ENCODE assay signal across 14 cellular contexts in the genomic region with DNA sequence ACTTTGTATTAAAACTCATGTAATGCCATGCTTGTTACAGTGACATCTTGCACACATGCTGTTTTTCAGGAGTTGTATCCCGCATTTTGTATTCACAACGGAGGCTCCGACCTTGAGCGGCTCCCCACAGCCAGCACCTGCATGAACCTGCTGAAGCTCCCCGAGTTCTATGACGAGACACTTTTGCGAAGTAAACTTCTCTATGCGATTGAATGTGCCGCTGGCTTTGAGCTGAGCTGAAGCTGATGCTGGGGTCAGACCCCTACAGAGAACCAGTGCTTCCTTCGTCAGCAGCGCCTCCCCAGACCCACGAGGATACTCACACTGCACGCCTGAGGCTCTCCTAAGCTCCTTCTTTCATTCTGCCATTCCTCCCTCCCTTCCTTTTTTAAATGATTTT.
DNase-seq lines count a peak whose midpoint lies in the region; ATAC-seq and TF ChIP-seq lines count a peak whose summit lies in the region.
"Had no signal": no experiment of that assay in that cellular context is flagged by ENCODE, and none has a peak within 500 bp of the region (broad histone marks: within the 10 kb centered on the region; RNA-seq: fewer than 3 reads in every experiment).

No MANE protein-coding gene starts in this region.

- no peak for TF ChIP-seq EP300 in sigmoid colon (IDR thresholded peaks at IDR 0.05)

- H3K4me1 ChIP-seq in sigmoid colon, result peaks cover 0 to 12% (median 11%) of the 10 kb centered on the region in 4 donors

- H3K36me3 ChIP-seq in sigmoid colon (peaks cover 0 to 74% (median 33%) of the 10 kb centered on the region in 4 donors), WERI-Rb-1 (peaks cover 53% of the 10 kb centered on the region)

- H3K27ac ChIP-seq in VCaP, result peak overlapping the region; percentile 72; the same call in 1 of the 2 replicates
- H3K27ac ChIP-seq in sigmoid colon, result no peak overlapping the region
- no peak overlapping the region for H3K27ac ChIP-seq in WERI-Rb-1
- H3K27ac ChIP-seq: C4-2B had no signal

- H3K9me3 ChIP-seq in sigmoid colon (no peaks in the 10 kb centered on the region), WERI-Rb-1 (ENCODE audit: severe bottlenecking) (no peaks in the 10 kb centered on the region)

- intact Hi-C loops in sigmoid colon (cut with DNase I), result no loop called here

- no peak for ATAC-seq in left lobe of liver

- no peak for TF ChIP-seq POLR2A in sigmoid colon (IDR thresholded peaks at IDR 0.05)

- H3K4me3 ChIP-seq in sigmoid colon (no peak overlapping the region), WERI-Rb-1 (ENCODE audit: low read depth, low read length) (no peak overlapping the region)

- 94 to 95% methylated on average over 13 of the region's 13 CpGs for WGBS in sigmoid colon, 2 donors

- no peaks in the 10 kb centered on the region for H3K27me3 ChIP-seq in sigmoid colon
- no peaks in the 10 kb centered on the region for H3K27me3 ChIP-seq in WERI-Rb-1 (ENCODE audit: insufficient read depth, low read depth, severe bottlenecking)

- no peak for TF ChIP-seq CTCF in VCaP (conservative IDR thresholded peaks at IDR 0.05)
- TF ChIP-seq CTCF in sigmoid colon (IDR thresholded peaks at IDR 0.05), result no peak
- TF ChIP-seq CTCF in WERI-Rb-1 (IDR thresholded peaks at IDR 0.05; ENCODE audit: low read depth, low read length), result no peak

- DNase-seq in activated effector memory CD4-positive, alpha-beta T cell treated with anti-CD3 and anti-CD28 coated beads, Interleukin-2, amount 50 U/mL, for 16 hours, result peak; percentile 33
- DNase-seq in activated effector memory CD4-positive, alpha-beta T cell treated with Interleukin-2 at 50 U/mL for 16 hours, result no peak
- DNase-seq in left lobe of liver (ENCODE audit: low spot score) (peak; percentile 34), sigmoid colon (peak; percentile 45), SK-N-DZ (ENCODE audit: low spot score) (no peak), WERI-Rb-1 (no peak)
- DNase-seq in activated CD4-positive, alpha-beta T cell treated with anti-CD3 and anti-CD28 coated beads, Interleukin-2, amount 50 U/mL, for 4 hours, result no peak
- DNase-seq: ACHN; CD4-positive, alpha-beta memory T cell; DMS153; DMS79 treated with DMSO at 0.1 percent for 48 hours; EL had no signal

Comparison
In these comparisons a context has a peak if more than half of its experiments do, and no peak if none do; other contexts are left out.
1. DNase-seq: peak in activated effector memory CD4-positive, alpha-beta T cell treated with anti-CD3 and anti-CD28 coated beads, Interleukin-2, amount 50 U/mL, for 16 hours (single experiment), left lobe of liver (single experiment) and sigmoid colon (single experiment); none in activated effector memory CD4-positive, alpha-beta T cell treated with Interleukin-2 at 50 U/mL for 16 hours (single experiment), activated CD4-positive, alpha-beta T cell treated with anti-CD3 and anti-CD28 coated beads, Interleukin-2, amount 50 U/mL, for 4 hours (0 of 2), SK-N-DZ (single experiment) and WERI-Rb-1 (single experiment).